ENCODE assay signal across 8 cellular contexts in the genomic region with DNA sequence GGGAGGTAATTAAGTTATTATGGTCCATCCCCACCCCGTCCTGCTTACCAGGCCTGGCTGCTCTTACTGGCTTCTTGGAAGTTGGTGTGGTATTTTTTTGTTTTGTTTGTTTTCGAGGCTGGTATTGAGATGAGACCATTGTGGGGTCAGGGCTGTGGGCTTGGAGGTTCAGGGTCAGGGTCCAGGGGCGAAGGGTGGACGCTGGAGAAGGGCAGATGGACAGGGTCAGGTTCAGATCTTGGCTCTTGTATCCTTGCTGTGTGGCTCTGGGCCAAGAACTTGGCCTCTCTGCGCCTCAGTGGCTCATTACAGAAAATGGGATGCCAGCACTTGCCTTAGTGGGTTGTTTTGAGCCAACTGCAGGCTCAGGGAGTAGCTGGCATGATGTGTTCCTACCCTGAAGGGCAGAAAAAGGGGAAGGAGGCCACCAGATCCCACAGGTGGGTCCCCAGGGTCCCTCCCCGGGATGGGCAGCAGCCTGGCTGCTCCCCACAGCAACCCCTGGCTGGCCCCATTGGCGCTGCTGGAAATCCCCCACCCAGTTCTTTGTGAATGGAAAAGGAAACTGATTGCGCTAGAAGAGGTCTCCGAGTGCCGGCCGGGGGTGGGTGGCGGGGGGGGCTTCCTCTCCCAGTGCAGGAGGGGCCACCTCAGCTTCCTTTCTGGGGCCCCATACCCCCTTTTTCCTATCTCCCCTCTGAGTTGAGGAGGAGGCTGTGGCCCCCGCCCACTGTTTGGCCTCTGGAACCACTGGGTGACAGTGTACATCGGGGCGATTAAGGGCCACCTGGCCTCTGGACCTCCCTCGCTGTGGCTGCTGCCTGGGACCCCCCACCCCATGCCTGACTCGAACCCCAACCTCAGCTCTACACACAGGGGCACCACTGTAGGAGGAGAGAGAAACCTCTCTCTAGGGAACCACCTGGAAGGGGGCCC. TPM values are rescaled to one million over a fixed set of nuclear protein-coding genes. Genes with fewer than 3 reads are reported as not detected.
DNase-seq lines count a peak whose midpoint lies in the region; ATAC-seq, FAIRE-seq and TF ChIP-seq lines count a peak whose summit lies in the region.

No MANE protein-coding gene starts in this region.

- H3K4me3 ChIP-seq in Caco-2 (ENCODE audit: low read depth, low read length) (no peak overlapping the region), SU-DHL-6 (ENCODE audit: insufficient read depth, low read length, poor library complexity, severe bottlenecking) (no peak overlapping the region), astrocyte (ENCODE audit: insufficient read depth, low read depth, low read length) (no peak overlapping the region), osteoblast (ENCODE audit: insufficient read depth, low read length) (no peak overlapping the region)

- peaks cover 17% of the 10 kb centered on the region for H3F3A ChIP-seq in SU-DHL-6 (ENCODE audit: insufficient read depth)

- no peak for TF ChIP-seq CTCF in Caco-2 (IDR thresholded peaks at IDR 0.05; ENCODE audit: insufficient read depth in 1 of 2, low read depth in 1 of 2, low read length in 1 of 2, severe bottlenecking in 1 of 2, unreplicated experiment in 1 of 2)
- no peak for TF ChIP-seq CTCF in SU-DHL-6 (IDR thresholded peaks at IDR 0.05; ENCODE audit: insufficient read depth, low read length, poor library complexity, severe bottlenecking)
- TF ChIP-seq CTCF in astrocyte (IDR thresholded peaks at IDR 0.05; ENCODE audit: insufficient read depth, low read depth, low read length) = no peak
- TF ChIP-seq CTCF in osteoblast (IDR thresholded peaks at IDR 0.05; ENCODE audit: extremely low read depth, low read depth, low read length) = no peak

- no peaks in the 10 kb centered on the region for H3K9me2 ChIP-seq in SU-DHL-6 (replicated peaks; ENCODE audit: insufficient read depth, low read length)

- H3K4me3 Mint-ChIP-seq in Caco-2 (ENCODE audit: unreplicated experiment) (no peak overlapping the region), astrocyte (ENCODE audit: unreplicated experiment) (peak overlapping the region; percentile 46)

- H3K27me3 ChIP-seq in Caco-2 (replicated peaks; ENCODE audit: control insufficient read depth, insufficient read depth, low read length) = no peaks in the 10 kb centered on the region
- H3K27me3 ChIP-seq in SU-DHL-6 (ENCODE audit: low read length) = no peaks in the 10 kb centered on the region
- H3K27me3 ChIP-seq in astrocyte (ENCODE audit: insufficient read depth, low read length) = no peaks in the 10 kb centered on the region
- no peaks in the 10 kb centered on the region for H3K27me3 ChIP-seq in osteoblast (ENCODE audit: insufficient read depth, low read length)

- H3K4me1 Mint-ChIP-seq in Caco-2 (ENCODE audit: low read depth, unreplicated experiment) (peaks cover 17% of the 10 kb centered on the region), astrocyte (ENCODE audit: low read depth, unreplicated experiment) (peaks cover 39% of the 10 kb centered on the region)

- BruUV-seq in Caco-2 (replicated peaks; lab: Mats Ljungman, UMichigan) = no TSS peak

- H3K36me3 ChIP-seq in Caco-2 (ENCODE audit: control insufficient read depth, insufficient read depth, low read length) (no peaks in the 10 kb centered on the region), SU-DHL-6 (ENCODE audit: low read length) (no peaks in the 10 kb centered on the region), astrocyte (ENCODE audit: insufficient read depth, low read length) (peaks cover 3% of the 10 kb centered on the region), osteoblast (ENCODE audit: insufficient read depth, low read length) (peaks cover 12% of the 10 kb centered on the region)

- H3K4me2 ChIP-seq in SU-DHL-6 (ENCODE audit: low read depth, low read length, poor library complexity, severe bottlenecking) (peak overlapping the region; percentile 20), astrocyte (ENCODE audit: low read length) (peak overlapping the region; percentile 25), osteoblast (ENCODE audit: insufficient read depth, low read length) (no peak overlapping the region)

- DNase-seq in Caco-2 (no peak), astrocyte (ENCODE audit: low read depth) (no peak), osteoblast (ENCODE audit: insufficient read length, low spot score, missing footprints) (peak; percentile 49), DMS153 (lab: John Stamatoyannopoulos, UW) (no peak)

- H3K79me2 ChIP-seq in SU-DHL-6 (ENCODE audit: insufficient read depth, low read length) (peaks cover 71% of the 10 kb centered on the region), astrocyte (ENCODE audit: insufficient read depth, low read length) (peaks cover 100% of the 10 kb centered on the region), osteoblast (ENCODE audit: insufficient read depth, low read length) (peaks cover 99% of the 10 kb centered on the region)

- CTCF ChIA-PET in Caco-2 (lab: Charles Lee) = interaction anchor here (1.1 kb wide), 1 partner anchor 21 kb away, joined by 3 read pairs; no protein-coding TSS in a partner anchor

- H3K27ac Mint-ChIP-seq in Caco-2 (ENCODE audit: unreplicated experiment) = peak overlapping the region; percentile 9
- H3K27ac Mint-ChIP-seq in astrocyte (ENCODE audit: unreplicated experiment) = peak overlapping the region; percentile 80

- H3K27ac ChIP-seq in SU-DHL-6 (ENCODE audit: low read depth, low read length) = no peak overlapping the region
- no peak overlapping the region for H3K27ac ChIP-seq in astrocyte (ENCODE audit: low read depth, low read length)
- H3K27ac ChIP-seq in osteoblast (ENCODE audit: low read depth, low read length) = peak overlapping the region; percentile 45

- H3K4me1 ChIP-seq in Caco-2 = no peaks in the 10 kb centered on the region
- peaks cover 55% of the 10 kb centered on the region for H3K4me1 ChIP-seq in astrocyte (ENCODE audit: insufficient read depth, low read length)
- H3K4me1 ChIP-seq in osteoblast (ENCODE audit: insufficient read depth, low read length) = peaks cover 73% of the 10 kb centered on the region

- POLR2A ChIA-PET in Caco-2 (lab: Charles Lee) = interaction anchor here (0.6 kb wide), 1 partner anchor 12 kb away, joined by 3 read pairs; no protein-coding TSS in a partner anchor

- FAIRE-seq in astrocyte (lab: Jason Lieb, UNC) = no peak

- H3K27me3 Mint-ChIP-seq in Caco-2 (ENCODE audit: insufficient read depth, unreplicated experiment) = no peaks in the 10 kb centered on the region
- H3K27me3 Mint-ChIP-seq in astrocyte (ENCODE audit: low read depth, unreplicated experiment) = no peaks in the 10 kb centered on the region

- intact Hi-C loops in Caco-2 (cut with micrococcal nuclease; ENCODE audit: unreplicated experiment) = no loop called here

- H3K9me3 Mint-ChIP-seq in Caco-2 (ENCODE audit: unreplicated experiment) = no peaks in the 10 kb centered on the region
- no peaks in the 10 kb centered on the region for H3K9me3 Mint-ChIP-seq in astrocyte (ENCODE audit: unreplicated experiment)

- H3K9ac ChIP-seq in SU-DHL-6 (ENCODE audit: low read length) (no peak overlapping the region), astrocyte (ENCODE audit: low read length) (peak overlapping the region; percentile 17)

- ATAC-seq in HG03196 (IDR thresholded peaks at IDR 0.05; ENCODE audit: unreplicated experiment) (no peak), HG03442 (IDR thresholded peaks at IDR 0.05; ENCODE audit: unreplicated experiment) (no peak), GM19351 (IDR thresholded peaks at IDR 0.05; ENCODE audit: unreplicated experiment) (no peak)

- no peaks in the 10 kb centered on the region for H3K9me3 ChIP-seq in Caco-2
- no peaks in the 10 kb centered on the region for H3K9me3 ChIP-seq in SU-DHL-6 (ENCODE audit: insufficient read depth, low read length)
- no peaks in the 10 kb centered on the region for H3K9me3 ChIP-seq in astrocyte (ENCODE audit: insufficient read depth, low read depth, low read length)
- H3K9me3 ChIP-seq in osteoblast (ENCODE audit: low read depth, low read length) = no peaks in the 10 kb centered on the region

- no peak overlapping the region for H2AFZ ChIP-seq in SU-DHL-6 (ENCODE audit: low read depth, low read length, severe bottlenecking)
- no peak overlapping the region for H2AFZ ChIP-seq in astrocyte (ENCODE audit: low read depth, low read length)
- H2AFZ ChIP-seq in osteoblast (ENCODE audit: low read length) = no peak overlapping the region

- H4K20me1 ChIP-seq in SU-DHL-6 (ENCODE audit: low read depth, low read length) (peaks cover 10% of the 10 kb centered on the region; the same call in 1 of the 2 replicates), astrocyte (ENCODE audit: insufficient read depth, low read length) (peaks cover 83% of the 10 kb centered on the region), osteoblast (ENCODE audit: insufficient read depth, low read length) (peaks cover 55% of the 10 kb centered on the region)

- H3K36me3 Mint-ChIP-seq in Caco-2 (ENCODE audit: insufficient read depth, unreplicated experiment) = peaks cover 23% of the 10 kb centered on the region
- peaks cover 2% of the 10 kb centered on the region for H3K36me3 Mint-ChIP-seq in astrocyte (ENCODE audit: low read depth, unreplicated experiment)

RNA-seq across cellular contexts. Expression of a gene that starts 25.0 kb away (rescaled TPM):
- total RNA-seq in Caco-2 (2022) = 15.6 and 16.1 TPM in 2 replicates
- total RNA-seq in astrocyte = 23.6 and 26.1 TPM in 2 replicates
- 32.4 and 51.4 TPM in 2 replicates for total RNA-seq in osteoblast
